Comparison of ENCODE assay signal across 19 cellular contexts in genomic region chrX:15055146-15055930, GRCh38.
A peak's percentile ranks its signal among the peaks of the same experiment; 100 is the strongest.
DNase-seq lines count a peak whose midpoint lies in the region; ATAC-seq, FAIRE-seq and TF ChIP-seq lines count a peak whose summit lies in the region.
"Had no signal": no experiment of that assay in that cellular context is flagged by ENCODE, and none has a peak within 500 bp of the region (broad histone marks: within the 10 kb centered on the region; RNA-seq: fewer than 3 reads in every experiment).

No MANE protein-coding gene starts in this region.

- H3K27ac ChIP-seq in astrocyte (ENCODE audit: low read depth, low read length), result no peak overlapping the region

- no peak overlapping the region for H2AFZ ChIP-seq in astrocyte (ENCODE audit: low read depth, low read length)

- TF ChIP-seq CTCF in HFFc6 (IDR thresholded peaks at IDR 0.05) (no peak), astrocyte (IDR thresholded peaks at IDR 0.05; ENCODE audit: insufficient read depth, low read depth, low read length) (no peak), kidney epithelial cell (IDR thresholded peaks at IDR 0.05; ENCODE audit: insufficient read depth, low read length, poor library complexity, severe bottlenecking) (no peak)

- no peaks in the 10 kb centered on the region for H3K4me1 ChIP-seq in astrocyte (ENCODE audit: insufficient read depth, low read length)

- H3K4me1 Mint-ChIP-seq in HFFc6 (ENCODE audit: low read depth) (peaks cover 30% of the 10 kb centered on the region), astrocyte (ENCODE audit: low read depth, unreplicated experiment) (peaks cover 8% of the 10 kb centered on the region)
- no peaks in the 10 kb centered on the region for H3K4me1 Mint-ChIP-seq in activated T-helper 2 cell treated with anti-CD3 and anti-CD28 coated beads, Interferon-gamma antibody, Interleukin-2, Interleukin-4, amounts not matched to agents 10 μg/mL and 5 μg/mL and 100 μg/mL, durations not matched to agents 14 hours and 24 hours and 36 hours (ENCODE audit: low read depth)
- H3K4me1 Mint-ChIP-seq in stimulated activated memory B cell treated with anti-CD40 and anti-IgM and Interleukin-4, amounts not matched to agents 10 μg/mL and 1 μg/mL and 100 μg/mL, for 72 hours, result no peaks in the 10 kb centered on the region
- H3K4me1 Mint-ChIP-seq: CD8-positive, alpha-beta memory T cell; naive B cell had no signal

- no peaks in the 10 kb centered on the region for H3K36me3 Mint-ChIP-seq in HFFc6 (ENCODE audit: low read depth)
- no peaks in the 10 kb centered on the region for H3K36me3 Mint-ChIP-seq in astrocyte (ENCODE audit: low read depth, unreplicated experiment)
- no peaks in the 10 kb centered on the region for H3K36me3 Mint-ChIP-seq in activated T-helper 2 cell treated with anti-CD3 and anti-CD28 coated beads, Interferon-gamma antibody, Interleukin-2, Interleukin-4, amounts not matched to agents 10 μg/mL and 5 μg/mL and 100 μg/mL, durations not matched to agents 14 hours and 24 hours and 36 hours (ENCODE audit: low read depth)
- no peaks in the 10 kb centered on the region for H3K36me3 Mint-ChIP-seq in stimulated activated memory B cell treated with anti-CD40 and anti-IgM and Interleukin-4, amounts not matched to agents 10 μg/mL and 1 μg/mL and 100 μg/mL, for 72 hours
- H3K36me3 Mint-ChIP-seq: activated naive CD4-positive, alpha-beta T cell treated with anti-CD3 and anti-CD28 coated beads, Interleukin-2, amount 50 U/mL, for 72 hours; CD8-positive, alpha-beta memory T cell; naive B cell had no signal

- H3K9ac ChIP-seq in astrocyte (ENCODE audit: low read length), result no peak overlapping the region

- no peaks in the 10 kb centered on the region for H4K20me1 ChIP-seq in astrocyte (ENCODE audit: insufficient read depth, low read length)

- H3K79me2 ChIP-seq in astrocyte (ENCODE audit: insufficient read depth, low read length), result no peaks in the 10 kb centered on the region

- H3K4me3 Mint-ChIP-seq in HFFc6 (no peak overlapping the region; the same call in 1 of the 2 replicates), astrocyte (ENCODE audit: unreplicated experiment) (no peak overlapping the region)
- H3K4me3 Mint-ChIP-seq in activated T-helper 2 cell treated with anti-CD3 and anti-CD28 coated beads, Interferon-gamma antibody, Interleukin-2, Interleukin-4, amounts not matched to agents 10 μg/mL and 5 μg/mL and 100 μg/mL, durations not matched to agents 14 hours and 24 hours and 36 hours (ENCODE audit: low read depth), result no peak overlapping the region
- no peak overlapping the region for H3K4me3 Mint-ChIP-seq in stimulated activated memory B cell treated with anti-CD40 and anti-IgM and Interleukin-4, amounts not matched to agents 10 μg/mL and 1 μg/mL and 100 μg/mL, for 72 hours
- H3K4me3 Mint-ChIP-seq: activated T-cell treated with anti-CD3 and anti-CD28 coated beads, Interleukin-2, amount 50 U/mL, for 72 hours had no signal

- H3K27me3 ChIP-seq in astrocyte (ENCODE audit: insufficient read depth, low read length), result no peaks in the 10 kb centered on the region
- H3K27me3 ChIP-seq in kidney epithelial cell (ENCODE audit: control insufficient read depth, insufficient read depth, low read length), result no peaks in the 10 kb centered on the region

- intact Hi-C loops in activated T-helper 2 cell treated with anti-CD3 and anti-CD28 coated beads, Interferon-gamma antibody, Interleukin-2, Interleukin-4, amounts not matched to agents 10 μg/mL and 5 μg/mL and 100 μg/mL, durations not matched to agents 14 hours and 24 hours and 36 hours (cut with micrococcal nuclease), result no loop called here

- H3K27me3 Mint-ChIP-seq in HFFc6 (ENCODE audit: insufficient read depth), result peaks cover 1% of the 10 kb centered on the region
- H3K27me3 Mint-ChIP-seq in astrocyte (ENCODE audit: low read depth, unreplicated experiment), result no peaks in the 10 kb centered on the region
- H3K27me3 Mint-ChIP-seq in activated T-helper 2 cell treated with anti-CD3 and anti-CD28 coated beads, Interferon-gamma antibody, Interleukin-2, Interleukin-4, amounts not matched to agents 10 μg/mL and 5 μg/mL and 100 μg/mL, durations not matched to agents 14 hours and 24 hours and 36 hours (ENCODE audit: low read depth), result no peaks in the 10 kb centered on the region
- peaks cover 12% of the 10 kb centered on the region for H3K27me3 Mint-ChIP-seq in stimulated activated memory B cell treated with anti-CD40 and anti-IgM and Interleukin-4, amounts not matched to agents 10 μg/mL and 1 μg/mL and 100 μg/mL, for 72 hours

- H3K27ac Mint-ChIP-seq in HFFc6 (peak overlapping the region; percentile 87), astrocyte (ENCODE audit: unreplicated experiment) (peak overlapping the region; percentile 47)
- H3K27ac Mint-ChIP-seq in activated T-helper 2 cell treated with anti-CD3 and anti-CD28 coated beads, Interferon-gamma antibody, Interleukin-2, Interleukin-4, amounts not matched to agents 10 μg/mL and 5 μg/mL and 100 μg/mL, durations not matched to agents 14 hours and 24 hours and 36 hours, result no peak overlapping the region
- no peak overlapping the region for H3K27ac Mint-ChIP-seq in stimulated activated memory B cell treated with anti-CD40 and anti-IgM and Interleukin-4, amounts not matched to agents 10 μg/mL and 1 μg/mL and 100 μg/mL, for 72 hours
- H3K27ac Mint-ChIP-seq: activated naive CD4-positive, alpha-beta T cell treated with anti-CD3 and anti-CD28 coated beads, Interleukin-2, amount 50 U/mL, for 72 hours; activated T-cell treated with anti-CD3 and anti-CD28 coated beads, Interleukin-2, amount 50 U/mL, for 72 hours; CD8-positive, alpha-beta memory T cell; naive B cell had no signal

- ATAC-seq in stimulated activated memory B cell treated with anti-CD40 and anti-IgM and Interleukin-4, amounts not matched to agents 10 μg/mL and 1 μg/mL and 100 μg/mL, for 72 hours, result no peak
- no peak for ATAC-seq in HG02981 (IDR thresholded peaks at IDR 0.05; ENCODE audit: unreplicated experiment)
- ATAC-seq: activated T-cell treated with anti-CD3 and anti-CD28 coated beads, Interleukin-2, amount 50 U/mL, for 72 hours; right cardiac atrium had no signal

- H3K4me2 ChIP-seq in astrocyte (ENCODE audit: low read length), result no peak overlapping the region

- no peaks in the 10 kb centered on the region for H3K9me3 ChIP-seq in astrocyte (ENCODE audit: insufficient read depth, low read depth, low read length)

- H3K9me3 Mint-ChIP-seq in HFFc6, result peaks cover 4% of the 10 kb centered on the region; the same call in 1 of the 2 replicates
- H3K9me3 Mint-ChIP-seq in astrocyte (ENCODE audit: unreplicated experiment), result peaks cover under 1% of the 10 kb centered on the region
- H3K9me3 Mint-ChIP-seq in activated T-helper 2 cell treated with anti-CD3 and anti-CD28 coated beads, Interferon-gamma antibody, Interleukin-2, Interleukin-4, amounts not matched to agents 10 μg/mL and 5 μg/mL and 100 μg/mL, durations not matched to agents 14 hours and 24 hours and 36 hours, result no peaks in the 10 kb centered on the region
- no peaks in the 10 kb centered on the region for H3K9me3 Mint-ChIP-seq in stimulated activated memory B cell treated with anti-CD40 and anti-IgM and Interleukin-4, amounts not matched to agents 10 μg/mL and 1 μg/mL and 100 μg/mL, for 72 hours
- H3K9me3 Mint-ChIP-seq: activated naive CD4-positive, alpha-beta T cell treated with anti-CD3 and anti-CD28 coated beads, Interleukin-2, amount 50 U/mL, for 72 hours had no signal

- DNase-seq in AG08396 (ENCODE audit: low spot score) (peak; percentile 17), HFFc6 (peak; percentile 59), astrocyte (ENCODE audit: low read depth) (peak; percentile 41), kidney epithelial cell (ENCODE audit: low read depth) (peak; percentile 35), ureter (ENCODE audit: low spot score) (no peak)
- no peak for DNase-seq in activated T-helper 2 cell treated with anti-CD3 and anti-CD28 coated beads, Interferon-gamma antibody, Interleukin-2, Interleukin-4, amounts not matched to agents 10 μg/mL and 5 μg/mL and 100 μg/mL, durations not matched to agents 14 hours and 24 hours and 36 hours (ENCODE audit: low spot score)
- DNase-seq: activated T-cell treated with anti-CD3 and anti-CD28 coated beads, Interleukin-2, amount 50 U/mL, for 72 hours; CD8-positive, alpha-beta memory T cell; hippocampal formation; naive B cell; NCI-H1417; NCI-H2107; NCI-H524 treated with DMSO at 0.1 percent for 48 hours; right cardiac atrium; SW 1271 had no signal

- peak; percentile 90 for FAIRE-seq in astrocyte (lab: Jason Lieb, UNC)
- FAIRE-seq: islet of Langerhans had no signal

- H3K4me3 ChIP-seq in astrocyte (ENCODE audit: insufficient read depth, low read depth, low read length) (no peak overlapping the region), kidney epithelial cell (ENCODE audit: low read depth, low read length) (no peak overlapping the region)

- no peaks in the 10 kb centered on the region for H3K36me3 ChIP-seq in astrocyte (ENCODE audit: insufficient read depth, low read length)
- H3K36me3 ChIP-seq in kidney epithelial cell (ENCODE audit: control insufficient read depth, insufficient read depth, low read length), result no peaks in the 10 kb centered on the region

Comparison
In these comparisons a context has a peak if more than half of its experiments do, and no peak if none do; other contexts are left out.
1. DNase-seq: peak in AG08396 (single experiment), HFFc6 (single experiment), astrocyte (single experiment) and kidney epithelial cell (single experiment); none in activated T-helper 2 cell treated with anti-CD3 and anti-CD28 coated beads, Interferon-gamma antibody, Interleukin-2, Interleukin-4, amounts not matched to agents 10 μg/mL and 5 μg/mL and 100 μg/mL, durations not matched to agents 14 hours and 24 hours and 36 hours (single experiment) and ureter (single experiment).
2. H3K27ac Mint-ChIP-seq: peak in HFFc6 (single experiment) and astrocyte (single experiment); none in activated T-helper 2 cell treated with anti-CD3 and anti-CD28 coated beads, Interferon-gamma antibody, Interleukin-2, Interleukin-4, amounts not matched to agents 10 μg/mL and 5 μg/mL and 100 μg/mL, durations not matched to agents 14 hours and 24 hours and 36 hours (single experiment) and stimulated activated memory B cell treated with anti-CD40 and anti-IgM and Interleukin-4, amounts not matched to agents 10 μg/mL and 1 μg/mL and 100 μg/mL, for 72 hours (single experiment).